ENCODE assay signal across 1 cellular context in genomic region chr19:4710281-4710600, GRCh38.
TF ChIP-seq lines count a peak whose summit lies in the region.

No MANE protein-coding gene starts in this region.

TF ChIP-seq in HepG2, 621 proteins besides CTCF, POLR2A, EP300 and RAD21:
- 0 out of 2 replicates have a peak, but pooled peaks have one; percentile 30 for TF ChIP-seq RBFOX2 (IDR thresholded peaks at IDR 0.05; ENCODE audit: low read depth, low read length)
- TF ChIP-seq RBAK (CRISPR knock-in tag; IDR thresholded peaks at IDR 0.05): no peak
- TF ChIP-seq ZNF839 (CRISPR knock-in tag; IDR thresholded peaks at IDR 0.05; ENCODE audit: borderline replicate concordance): no peak
- TF ChIP-seq, protein P1, sequence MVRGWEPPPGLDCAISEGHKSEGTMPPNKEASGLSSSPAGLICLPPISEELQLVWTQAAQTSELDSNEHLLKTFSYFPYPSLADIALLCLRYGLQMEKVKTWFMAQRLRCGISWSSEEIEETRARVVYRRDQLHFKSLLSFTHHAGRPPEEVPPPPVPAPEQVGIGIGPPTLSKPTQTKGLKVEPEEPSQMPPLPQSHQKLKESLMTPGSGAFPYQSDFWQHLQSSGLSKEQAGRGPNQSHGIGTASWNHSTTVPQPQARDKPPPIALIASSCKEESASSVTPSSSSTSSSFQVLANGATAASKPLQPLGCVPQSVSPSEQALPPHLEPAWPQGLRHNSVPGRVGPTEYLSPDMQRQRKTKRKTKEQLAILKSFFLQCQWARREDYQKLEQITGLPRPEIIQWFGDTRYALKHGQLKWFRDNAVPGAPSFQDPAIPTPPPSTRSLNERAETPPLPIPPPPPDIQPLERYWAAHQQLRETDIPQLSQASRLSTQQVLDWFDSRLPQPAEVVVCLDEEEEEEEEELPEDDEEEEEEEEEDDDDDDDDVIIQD (CRISPR knock-in tag; IDR thresholded peaks at IDR 0.05; ENCODE audit: low read depth): no peak
- TF ChIP-seq ARHGAP35 (CRISPR knock-in tag; IDR thresholded peaks at IDR 0.05; ENCODE audit: borderline replicate concordance): no peak
- TF ChIP-seq GZF1 (CRISPR knock-in tag; IDR thresholded peaks at IDR 0.05): no peak
- TF ChIP-seq, protein P2, sequence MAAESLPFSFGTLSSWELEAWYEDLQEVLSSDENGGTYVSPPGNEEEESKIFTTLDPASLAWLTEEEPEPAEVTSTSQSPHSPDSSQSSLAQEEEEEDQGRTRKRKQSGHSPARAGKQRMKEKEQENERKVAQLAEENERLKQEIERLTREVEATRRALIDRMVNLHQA (CRISPR knock-in tag; IDR thresholded peaks at IDR 0.05): no peak
- TF ChIP-seq POLR2G (IDR thresholded peaks at IDR 0.05; ENCODE audit: low read depth, low read length): no peak
- TF ChIP-seq ZNF614 (CRISPR knock-in tag; IDR thresholded peaks at IDR 0.05; ENCODE audit: borderline replicate concordance): no peak
- no peak for TF ChIP-seq ZNF180 (CRISPR knock-in tag; IDR thresholded peaks at IDR 0.05; ENCODE audit: borderline replicate concordance, low read depth)
- TF ChIP-seq, protein P3, sequence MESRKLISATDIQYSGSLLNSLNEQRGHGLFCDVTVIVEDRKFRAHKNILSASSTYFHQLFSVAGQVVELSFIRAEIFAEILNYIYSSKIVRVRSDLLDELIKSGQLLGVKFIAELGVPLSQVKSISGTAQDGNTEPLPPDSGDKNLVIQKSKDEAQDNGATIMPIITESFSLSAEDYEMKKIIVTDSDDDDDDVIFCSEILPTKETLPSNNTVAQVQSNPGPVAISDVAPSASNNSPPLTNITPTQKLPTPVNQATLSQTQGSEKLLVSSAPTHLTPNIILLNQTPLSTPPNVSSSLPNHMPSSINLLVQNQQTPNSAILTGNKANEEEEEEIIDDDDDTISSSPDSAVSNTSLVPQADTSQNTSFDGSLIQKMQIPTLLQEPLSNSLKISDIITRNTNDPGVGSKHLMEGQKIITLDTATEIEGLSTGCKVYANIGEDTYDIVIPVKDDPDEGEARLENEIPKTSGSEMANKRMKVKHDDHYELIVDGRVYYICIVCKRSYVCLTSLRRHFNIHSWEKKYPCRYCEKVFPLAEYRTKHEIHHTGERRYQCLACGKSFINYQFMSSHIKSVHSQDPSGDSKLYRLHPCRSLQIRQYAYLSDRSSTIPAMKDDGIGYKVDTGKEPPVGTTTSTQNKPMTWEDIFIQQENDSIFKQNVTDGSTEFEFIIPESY (CRISPR knock-in tag; IDR thresholded peaks at IDR 0.05): peak; percentile 57; the same call in 1 of the 2 replicates
- no peak for TF ChIP-seq ELK4 (CRISPR knock-in tag; IDR thresholded peaks at IDR 0.05; ENCODE audit: borderline replicate concordance)
- TF ChIP-seq, protein P4, sequence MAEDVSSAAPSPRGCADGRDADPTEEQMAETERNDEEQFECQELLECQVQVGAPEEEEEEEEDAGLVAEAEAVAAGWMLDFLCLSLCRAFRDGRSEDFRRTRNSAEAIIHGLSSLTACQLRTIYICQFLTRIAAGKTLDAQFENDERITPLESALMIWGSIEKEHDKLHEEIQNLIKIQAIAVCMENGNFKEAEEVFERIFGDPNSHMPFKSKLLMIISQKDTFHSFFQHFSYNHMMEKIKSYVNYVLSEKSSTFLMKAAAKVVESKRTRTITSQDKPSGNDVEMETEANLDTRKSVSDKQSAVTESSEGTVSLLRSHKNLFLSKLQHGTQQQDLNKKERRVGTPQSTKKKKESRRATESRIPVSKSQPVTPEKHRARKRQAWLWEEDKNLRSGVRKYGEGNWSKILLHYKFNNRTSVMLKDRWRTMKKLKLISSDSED (CRISPR knock-in tag; IDR thresholded peaks at IDR 0.05): no peak
- no peak for TF ChIP-seq MED13 (CRISPR knock-in tag; IDR thresholded peaks at IDR 0.05)
- TF ChIP-seq DNMT3B (CRISPR knock-in tag; conservative IDR thresholded peaks at IDR 0.05): no peak
- TF ChIP-seq MZF1 (CRISPR knock-in tag; IDR thresholded peaks at IDR 0.05; ENCODE audit: borderline replicate concordance): no peak
